8 cellular contexts compared by ENCODE assay signal in the genomic region with DNA sequence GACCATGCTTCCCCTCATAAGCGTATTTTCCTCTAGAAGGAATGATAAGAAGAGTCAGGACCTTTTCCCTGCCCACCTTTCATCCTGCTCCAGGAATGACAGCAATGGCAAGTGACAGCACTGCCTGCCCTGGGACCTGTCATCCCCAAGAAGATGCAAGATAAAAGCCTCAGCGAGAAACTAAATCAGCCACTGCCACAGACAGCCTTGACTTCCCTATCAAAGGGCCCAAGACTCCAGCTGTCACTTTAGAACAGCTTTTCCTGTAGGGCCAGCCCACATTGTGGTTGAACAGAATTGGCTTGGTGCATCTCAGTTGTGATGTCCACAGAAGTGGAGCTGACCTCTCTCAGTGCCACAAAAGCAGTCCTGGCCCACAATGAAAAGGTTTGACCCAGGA. TPM values are rescaled to one million over a fixed set of nuclear protein-coding genes. Genes with fewer than 3 reads are reported as not detected.
DNase-seq lines count a peak whose midpoint lies in the region; ATAC-seq, FAIRE-seq and TF ChIP-seq lines count a peak whose summit lies in the region.

No MANE protein-coding gene starts in this region.

- H3K23ac ChIP-seq in H1 (ENCODE audit: insufficient read length) = no peak overlapping the region

- no peak overlapping the region for H3K14ac ChIP-seq in H1 (ENCODE audit: insufficient read length)

- H3K4me3 ChIP-seq in OCI-LY1 (ENCODE audit: low read depth, low read length, poor library complexity, severe bottlenecking) (peak overlapping the region; percentile 86), H1 (ENCODE audit: extremely low read depth in 1 of 4, insufficient read depth in 2 of 4, low read depth in 3 of 4, low read length in 4 of 4) (peak overlapping the region; percentile 82 to 98 (median 93); a peak in 5 of 8 replicates), parathyroid adenoma (ENCODE audit: low read depth, low read length) (peak overlapping the region; percentile 98)

- no peak overlapping the region for H4K91ac ChIP-seq in H1 (replicated peaks; ENCODE audit: insufficient read length, low read length)

- 94% methylated on average over 2 of the region's 2 CpGs; no CpG with 5 or more reads in 1 of the 2 experiments for WGBS in H1 (ENCODE audit: extremely low coverage in 1 of 2, insufficient coverage in 1 of 2, insufficient read length in 1 of 2, insufficient replicate concordance in 2 of 2, low coverage in 1 of 2, low lambda C conversion rate in 2 of 2, missing lambda C conversion rate in 1 of 2), 2 experiments

- H3K56ac ChIP-seq in H1 (replicated peaks; ENCODE audit: insufficient read length, low read depth, low read length) = no peak overlapping the region

- no peak overlapping the region for H3K4ac ChIP-seq in H1 (replicated peaks; ENCODE audit: insufficient read length, low read depth, low read length)

- TF ChIP-seq EP300 in H1 (IDR thresholded peaks at IDR 0.05; ENCODE audit: borderline replicate concordance in 1 of 2, low read depth in 2 of 2, low read length in 2 of 2) = no peak

- no peaks in the 10 kb centered on the region for H3K27me3 ChIP-seq in OCI-LY1 (ENCODE audit: insufficient read depth, low read length)
- no peaks in the 10 kb centered on the region for H3K27me3 ChIP-seq in H1 (replicated peaks in 1 of 4; ENCODE audit: control insufficient read depth in 3 of 4, extremely low read depth in 1 of 4, insufficient read depth in 3 of 4, low read length in 3 of 4)
- no peaks in the 10 kb centered on the region for H3K27me3 ChIP-seq in parathyroid adenoma (ENCODE audit: control insufficient read depth, insufficient read depth, low read length)

- DNase-seq in GF-D8 (lab: John Stamatoyannopoulos, UW) (peak; percentile 27), H1 (ENCODE audit: low read depth in 1 of 2, low spot score in 2 of 2) (no peak), iPS-NIHi7 (ENCODE audit: extremely low spot score) (no peak), NCI-H69 (lab: John Stamatoyannopoulos, UW) (no peak)
- DNase-seq in activated CD4-positive, alpha-beta T cell treated with anti-CD3 and anti-CD28 coated beads for 48 hours = no peak

- no peak overlapping the region for H4K5ac ChIP-seq in H1 (ENCODE audit: insufficient read length, low read depth, low read length)

- FAIRE-seq in H1 (lab: Jason Lieb, UNC) = no peak

- POLR2A ChIA-PET in H1 (lab: Charles Lee; ENCODE audit: partially characterized antibody) = interaction anchor here (0.6 to 37.0 kb wide), 8 partner anchors 9 to 45 kb away, joined by 3 to 582 read pairs (median 4); a partner anchor contains a TSS

- H3K27ac ChIP-seq in OCI-LY1 (ENCODE audit: low read depth, low read length, poor library complexity, severe bottlenecking) (peak overlapping the region; percentile 35), H1 (ENCODE audit: low read depth, low read length) (no peak overlapping the region), parathyroid adenoma (peak overlapping the region; percentile 34)

- H3K4me1 ChIP-seq in OCI-LY1 (ENCODE audit: insufficient read depth, low read length, severe bottlenecking) (peaks cover 55% of the 10 kb centered on the region), H1 (replicated peaks in 1 of 4; ENCODE audit: control insufficient read depth in 3 of 4, insufficient read depth in 4 of 4, low read length in 3 of 4) (peaks cover 0 to 7% (median 2%) of the 10 kb centered on the region in 4 experiments; a peak in 5 of 7 replicates), parathyroid adenoma (peaks cover 8% of the 10 kb centered on the region)

- no peaks in the 10 kb centered on the region for H4K20me1 ChIP-seq in OCI-LY1 (ENCODE audit: insufficient read depth, low read length)
- peaks cover 4 to 16% of the 10 kb centered on the region in 2 experiments for H4K20me1 ChIP-seq in H1 (replicated peaks in 1 of 2; ENCODE audit: control insufficient read depth in 1 of 2, insufficient read depth in 2 of 2, low read length in 2 of 2)

- H3F3A ChIP-seq in OCI-LY1 (ENCODE audit: insufficient read depth, low read length) = no peaks in the 10 kb centered on the region

- H2BK20ac ChIP-seq in H1 (ENCODE audit: low read length) = no peak overlapping the region

- H3K79me1 ChIP-seq in H1 (ENCODE audit: low read depth, low read length) = peaks cover 14% of the 10 kb centered on the region

- H3K36me3 ChIP-seq in OCI-LY1 (ENCODE audit: insufficient read depth, low read length) (peaks cover 17% of the 10 kb centered on the region; the same call in 1 of the 2 replicates), H1 (ENCODE audit: control insufficient read depth in 2 of 4, insufficient read depth in 4 of 4, low read length in 3 of 4) (no peaks in the 10 kb centered on the region; a peak in 1 of 8 replicates), parathyroid adenoma (ENCODE audit: control insufficient read depth, insufficient read depth, low read length) (no peaks in the 10 kb centered on the region)

- H3K23me2 ChIP-seq in H1 (ENCODE audit: low read depth, low read length) = peaks cover 4% of the 10 kb centered on the region; the same call in 1 of the 2 replicates

- CTCF ChIA-PET in H1 (lab: Charles Lee; ENCODE audit: partially characterized antibody) = interaction anchor here (0.6 to 1.0 kb wide), 6 partner anchors 23 to 73 kb away, joined by 3 to 5 read pairs (median 3); a partner anchor contains a TSS

- no peak overlapping the region for H2BK12ac ChIP-seq in H1 (ENCODE audit: low read depth, low read length)

- no peak for ATAC-seq in HG02763 (IDR thresholded peaks at IDR 0.05; ENCODE audit: unreplicated experiment)

- H3K79me2 ChIP-seq in OCI-LY1 (ENCODE audit: insufficient read depth, low read length) = peaks cover 23% of the 10 kb centered on the region
- H3K79me2 ChIP-seq in H1 (ENCODE audit: control insufficient read depth in 1 of 2, insufficient read depth in 2 of 2, low read length in 2 of 2) = peaks cover 11 to 46% of the 10 kb centered on the region in 2 experiments
- peaks cover 8% of the 10 kb centered on the region for H3K79me2 ChIP-seq in parathyroid adenoma

- H2BK5ac ChIP-seq in H1 (ENCODE audit: low read depth, low read length) = no peak overlapping the region

- TF ChIP-seq CTCF in OCI-LY1 (IDR thresholded peaks at IDR 0.05; ENCODE audit: low read length) (no peak), H1 (IDR thresholded peaks at IDR 0.05; ENCODE audit: control extremely low read depth in 1 of 3, insufficient read depth in 1 of 3, low read depth in 1 of 3, low read length in 3 of 3) (no peak), parathyroid adenoma (IDR thresholded peaks at IDR 0.05) (no peak)

- H3K4me2 ChIP-seq in OCI-LY1 (ENCODE audit: low read length) (peak overlapping the region; percentile 98), H1 (ENCODE audit: insufficient read depth in 1 of 2, low read depth in 2 of 2, low read length in 2 of 2) (peak overlapping the region; percentile 86 to 97), parathyroid adenoma (ENCODE audit: low read length) (peak overlapping the region; percentile 91)

- no peaks in the 10 kb centered on the region for H3K9me2 ChIP-seq in OCI-LY1 (ENCODE audit: low read depth, low read length)

- H3K9ac ChIP-seq in OCI-LY1 (ENCODE audit: low read length) (peak overlapping the region; percentile 96), H1 (replicated peaks in 1 of 4; ENCODE audit: extremely low read depth in 1 of 4, low read depth in 3 of 4, low read length in 3 of 4) (peak overlapping the region in 1 of 4 experiments; percentile 88; a peak in 1 of 7 replicates), parathyroid adenoma (no peak overlapping the region)

- no peak overlapping the region for H2BK15ac ChIP-seq in H1 (ENCODE audit: low read length)

- H2BK120ac ChIP-seq in H1 (replicated peaks; ENCODE audit: low read depth, low read length) = no peak overlapping the region

- no peak for TF ChIP-seq POLR2A in H1 (IDR thresholded peaks at IDR 0.05; ENCODE audit: control extremely low read depth in 1 of 2, low read depth in 2 of 2, low read length in 2 of 2)

- TF ChIP-seq RAD21 in H1 (IDR thresholded peaks at IDR 0.05 in 1 of 2, conservative IDR thresholded peaks at IDR 0.05 in 1 of 2; ENCODE audit: low read depth in 2 of 2, low read length in 2 of 2) = no peak

- no peak overlapping the region for H3K18ac ChIP-seq in H1 (ENCODE audit: extremely low read depth, low read length)

- H3K9me3 ChIP-seq in OCI-LY1 (ENCODE audit: low read length) (no peaks in the 10 kb centered on the region), H1 (ENCODE audit: insufficient read depth in 2 of 2, low read depth in 1 of 2, low read length in 1 of 2) (no peaks in the 10 kb centered on the region), parathyroid adenoma (ENCODE audit: control insufficient read depth, low read length) (no peaks in the 10 kb centered on the region)

- H2AFZ ChIP-seq in OCI-LY1 (ENCODE audit: low read length) = no peak overlapping the region
- H2AFZ ChIP-seq in H1 (ENCODE audit: low read length) = no peak overlapping the region
- no peak overlapping the region for H2AFZ ChIP-seq in parathyroid adenoma

- no peak overlapping the region for H4K8ac ChIP-seq in H1 (ENCODE audit: extremely low read depth, insufficient read depth, low read length)

- no peak overlapping the region for H2AK5ac ChIP-seq in H1 (ENCODE audit: low read depth, low read length)

RNA-seq across cellular contexts. Expression of a gene that starts 1.1 kb away (rescaled TPM):
- total RNA-seq in H1 (2021; fragmentation: NEBNext Ultra II Directional; extraction: Animal tissue kit (Norgen Biotek cat#: 25700)) = 90.1 and 97.0 TPM in 2 replicates
- polyA plus RNA-seq in H1 (2011; rRNA removed) = 52.4 and 65.8 TPM in 2 replicates
- 71.4 TPM for polyA plus RNA-seq in H1 (2011; cell fraction: cytosol; rRNA removed)
- 44.6 TPM for polyA plus RNA-seq in H1 (2011; cell fraction: nucleus; rRNA removed)
- polyA plus RNA-seq in H1 (2012, experiment 1 of 2) = 67.2 to 107 TPM (median 88.1 TPM) in 4 replicates
- polyA plus RNA-seq in H1 (2012, experiment 2 of 2) = 27.2 TPM
- polyA plus RNA-seq in H1 (2013, experiment 1 of 2) = 45.2 TPM
- 46.9 TPM for polyA plus RNA-seq in H1 (2013, experiment 2 of 2)
- polyA minus RNA-seq in H1 (2011; rRNA and poly(A)+ RNA removed) = 123 and 128 TPM in 2 replicates
- polyA minus RNA-seq in H1 (2011; cell fraction: cytosol; rRNA and poly(A)+ RNA removed) = 77.6 TPM
- 46.2 TPM for polyA minus RNA-seq in H1 (2011; cell fraction: nucleus; rRNA and poly(A)+ RNA removed)

RNA-seq across cellular contexts. Expression of a gene that starts 30.7 kb away (rescaled TPM):
- 0.67 and 0.75 TPM in 2 replicates for total RNA-seq in H1 (2021; fragmentation: NEBNext Ultra II Directional; extraction: Animal tissue kit (Norgen Biotek cat#: 25700))
- polyA plus RNA-seq in H1 (2011; rRNA removed) = 1.6 and 2.2 TPM in 2 replicates
- polyA plus RNA-seq in H1 (2011; cell fraction: cytosol; rRNA removed) = 2.0 TPM
- polyA plus RNA-seq in H1 (2011; cell fraction: nucleus; rRNA removed) = 2.4 TPM
- 0.88 to 1.6 TPM (median 1.2 TPM) in 4 replicates for polyA plus RNA-seq in H1 (2012, experiment 1 of 2)
- polyA plus RNA-seq in H1 (2012, experiment 2 of 2) = 0.80 TPM
- 1.5 TPM for polyA plus RNA-seq in H1 (2013, experiment 1 of 2)
- polyA plus RNA-seq in H1 (2013, experiment 2 of 2) = 1.0 TPM
- polyA minus RNA-seq in H1 (2011; rRNA and poly(A)+ RNA removed) = 0.61 and 1.0 TPM in 2 replicates
- 2.6 TPM for polyA minus RNA-seq in H1 (2011; cell fraction: cytosol; rRNA and poly(A)+ RNA removed)
- 1.2 TPM for polyA minus RNA-seq in H1 (2011; cell fraction: nucleus; rRNA and poly(A)+ RNA removed)

RNA-seq across cellular contexts. Expression of a gene that starts 36.5 kb away (rescaled TPM):
- 348 and 359 TPM in 2 replicates for total RNA-seq in H1 (2021; fragmentation: NEBNext Ultra II Directional; extraction: Animal tissue kit (Norgen Biotek cat#: 25700))
- 119 and 160 TPM in 2 replicates for polyA plus RNA-seq in H1 (2011; rRNA removed)
- polyA plus RNA-seq in H1 (2011; cell fraction: cytosol; rRNA removed) = 268 TPM
- polyA plus RNA-seq in H1 (2011; cell fraction: nucleus; rRNA removed) = 136 TPM
- 285 to 453 TPM (median 363 TPM) in 4 replicates for polyA plus RNA-seq in H1 (2012, experiment 1 of 2)
- polyA plus RNA-seq in H1 (2012, experiment 2 of 2) = 103 TPM
- 355 TPM for polyA plus RNA-seq in H1 (2013, experiment 1 of 2)
- polyA plus RNA-seq in H1 (2013, experiment 2 of 2) = 353 TPM
- 99.0 and 99.9 TPM in 2 replicates for polyA minus RNA-seq in H1 (2011; rRNA and poly(A)+ RNA removed)
- polyA minus RNA-seq in H1 (2011; cell fraction: cytosol; rRNA and poly(A)+ RNA removed) = 150 TPM
- 128 TPM for polyA minus RNA-seq in H1 (2011; cell fraction: nucleus; rRNA and poly(A)+ RNA removed)
